Comparison of ENCODE assay signal across 8 cellular contexts in genomic region chr22:36123673-36124630, GRCh38. TPM values are rescaled to one million over a fixed set of nuclear protein-coding genes. Genes with fewer than 3 reads are reported as not detected.
DNase-seq lines count a peak whose midpoint lies in the region.

No MANE protein-coding gene starts in this region.

- no peaks in the 10 kb centered on the region for H3K36me3 Mint-ChIP-seq in activated naive CD4-positive, alpha-beta T cell treated with anti-CD3 and anti-CD28 coated beads for 36 hours (ENCODE audit: low read depth)

- intact Hi-C loops in activated naive CD4-positive, alpha-beta T cell treated with anti-CD3 and anti-CD28 coated beads for 36 hours (cut with micrococcal nuclease), result loop anchor here (1.0 to 10.0 kb wide), 5 partner anchors 58 to 774 kb away; no protein-coding TSS in a partner anchor

- no peaks in the 10 kb centered on the region for H3K9me3 Mint-ChIP-seq in activated naive CD4-positive, alpha-beta T cell treated with anti-CD3 and anti-CD28 coated beads for 36 hours

- no peaks in the 10 kb centered on the region for H3K27me3 Mint-ChIP-seq in activated naive CD4-positive, alpha-beta T cell treated with anti-CD3 and anti-CD28 coated beads for 36 hours (ENCODE audit: low read depth)

- peak; percentile 81 for DNase-seq in DMS114 treated with DMSO at 0.1 percent for 48 hours (lab: John Stamatoyannopoulos, UW; ENCODE audit: unreplicated experiment)
- peak; percentile 94 for DNase-seq in H4 (ENCODE audit: low spot score)
- peak; percentile 93 for DNase-seq in NCI-H1048 (lab: John Stamatoyannopoulos, UW)
- peak; percentile 90 for DNase-seq in SK-N-DZ (ENCODE audit: low spot score)
- peak; percentile 95 for DNase-seq in activated naive CD4-positive, alpha-beta T cell treated with anti-CD3 and anti-CD28 coated beads for 36 hours
- DNase-seq in germinal center (ENCODE audit: low spot score), result peak; percentile 92
- DNase-seq in nucleus accumbens (lab: John Stamatoyannopoulos, UW), result peak; percentile 41 to 93 (median 84)
- peak; percentile 34 to 95 (median 82) for DNase-seq in substantia nigra (lab: John Stamatoyannopoulos, UW)

- H3K4me3 Mint-ChIP-seq in activated naive CD4-positive, alpha-beta T cell treated with anti-CD3 and anti-CD28 coated beads for 36 hours, result peak overlapping the region; percentile 69

- H3K4me1 Mint-ChIP-seq in activated naive CD4-positive, alpha-beta T cell treated with anti-CD3 and anti-CD28 coated beads for 36 hours (ENCODE audit: low read depth), result peaks cover 14% of the 10 kb centered on the region

- H3K27ac ChIP-seq in substantia nigra (ENCODE audit: low read depth, low read length, poor library complexity, severe bottlenecking), result peak overlapping the region; percentile 64

- H3K27ac Mint-ChIP-seq in activated naive CD4-positive, alpha-beta T cell treated with anti-CD3 and anti-CD28 coated beads for 36 hours, result peak overlapping the region; percentile 86

- CTCF ChIA-PET in activated naive CD4-positive, alpha-beta T cell treated with anti-CD3 and anti-CD28 coated beads for 36 hours (lab: Charles Lee), result interaction anchor here (0.6 to 3.6 kb wide), 22 partner anchors 8 to 773 kb away, joined by 3 to 23 read pairs (median 4); no protein-coding TSS in a partner anchor

RNA-seq across cellular contexts. Expression of gene APOL3, which starts 36.6 kb away (rescaled TPM):
- 7.2 and 9.4 TPM in 2 replicates for total RNA-seq in H4 (2014; rRNA removed; shearing (Covaris generic))
- polyA plus RNA-seq in SK-N-DZ (2014; cell fraction: cytosol; rRNA removed), result not detected in 2 replicates
- 0.15 TPM in 1 of 2 replicates, not detected in the other for polyA plus RNA-seq in SK-N-DZ (2014; cell fraction: nucleus; rRNA removed)
- 10 to 100 TPM; 35.0 to 37.8 TPM for total RNA-seq in activated naive CD4-positive, alpha-beta T cell treated with anti-CD3 and anti-CD28 coated beads for 36 hours

Comparison
In these comparisons a context has a peak if more than half of its experiments do, and no peak if none do; other contexts are left out.
1. Peak in every context shown above with its lines: DNase-seq and H3K27ac ChIP-seq.